Comparison of ENCODE assay signal across 8 cellular contexts in the genomic region with DNA sequence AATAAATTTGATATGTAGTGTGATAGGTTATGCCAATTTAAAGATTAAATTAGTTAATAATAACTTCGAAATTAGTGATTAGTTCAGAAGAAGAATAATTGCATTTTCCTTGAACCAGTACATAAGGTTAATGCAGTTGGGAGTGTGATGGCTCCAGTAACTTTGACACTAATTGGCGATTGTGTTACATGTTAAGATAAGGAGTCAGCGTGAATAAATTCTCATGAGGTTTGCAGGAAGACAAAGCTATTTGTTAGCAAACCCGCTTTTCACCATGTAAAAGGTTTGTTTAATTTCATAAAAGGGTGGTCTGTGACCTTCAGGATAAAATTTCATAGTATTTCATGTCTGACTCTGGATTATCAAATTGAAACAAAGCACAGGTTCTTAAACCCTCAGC.
"Had no signal": no experiment of that assay in that cellular context is flagged by ENCODE, and none has a peak within 500 bp of the region (broad histone marks: within the 10 kb centered on the region; RNA-seq: fewer than 3 reads in every experiment).

No MANE protein-coding gene starts in this region.

- FAIRE-seq: G401.6, GM12878, GM12891, GM12892, GM18507, GM19239 had no signal

- H3K4me3 ChIP-seq: GM12878 had no signal

- DNase-seq: GDM1, GF-D8 had no signal

- ATAC-seq: GM12878 had no signal
